Comparison of ENCODE assay signal across 40 cellular contexts in genomic region chr21:35361984-35362383, GRCh38.
"Had no signal": no experiment of that assay in that cellular context is flagged by ENCODE, and none has a peak within 500 bp of the region (broad histone marks: within the 10 kb centered on the region; RNA-seq: fewer than 3 reads in every experiment).

No MANE protein-coding gene starts in this region.

- H3K27me3 ChIP-seq: adrenal gland, ascending aorta, body of pancreas, brain microvascular endothelial cell, breast epithelium had no signal

- H3K27ac Mint-ChIP-seq: activated naive CD4-positive, alpha-beta T cell treated with anti-CD3 and anti-CD28 coated beads for 36 hours; activated naive CD4-positive, alpha-beta T cell treated with anti-CD3 and anti-CD28 coated beads, Interleukin-2, amount 10 ng/mL, durations not matched to agents 7 days and 5 days; activated naive CD4-positive, alpha-beta T cell treated with anti-CD3 and anti-CD28 coated beads, Interleukin-2, amount 50 U/mL, for 24 hours; activated naive CD4-positive, alpha-beta T cell treated with anti-CD3 and anti-CD28 coated beads, Interleukin-2, amount 50 U/mL, for 72 hours; activated naive CD8-positive, alpha-beta T cell; activated naive CD8-positive, alpha-beta T cell treated with anti-CD3 and anti-CD28 coated beads for 36 hours; activated naive CD8-positive, alpha-beta T cell treated with anti-CD3 and anti-CD28 coated beads, Interleukin-2, amount 10 ng/mL, durations not matched to agents 7 days and 5 days; activated naive CD8-positive, alpha-beta T cell treated with anti-CD3 and anti-CD28 coated beads, Interleukin-2, amount 50 U/mL, for 24 hours; activated T-cell treated with anti-CD3 and anti-CD28 coated beads, Interleukin-2, amount 50 U/mL, for 24 hours; activated T-cell treated with anti-CD3 and anti-CD28 coated beads, Interleukin-2, amount 50 U/mL, for 72 hours; activated T-helper 1 cell treated with anti-CD3 and anti-CD28 coated beads, Interleukin-12 subunit alpha, Interleukin-12 subunit beta, Interleukin-2, Interleukin-4 antibody, amounts not matched to agents 30 ng/mL and 10 ng/mL and 1 ng/mL, durations not matched to agents 14 hours and 24 hours and 36 hours; activated T-helper 17 cell treated with anti-CD3 and anti-CD28 coated beads, Interleukin-2, amount 50 U/mL, for 72 hours; activated T-helper 2 cell treated with anti-CD3 and anti-CD28 coated beads, Interferon-gamma antibody, Interleukin-2, Interleukin-4, amounts not matched to agents 10 μg/mL and 5 μg/mL and 100 μg/mL, durations not matched to agents 14 hours and 24 hours and 36 hours; brain had no signal

- H3K36me3 Mint-ChIP-seq: activated naive CD4-positive, alpha-beta T cell treated with anti-CD3 and anti-CD28 coated beads, Interleukin-2, amount 10 ng/mL, durations not matched to agents 7 days and 5 days; activated naive CD4-positive, alpha-beta T cell treated with anti-CD3 and anti-CD28 coated beads, Interleukin-2, amount 50 U/mL, for 24 hours; activated naive CD8-positive, alpha-beta T cell; activated naive CD8-positive, alpha-beta T cell treated with anti-CD3 and anti-CD28 coated beads for 36 hours; activated naive CD8-positive, alpha-beta T cell treated with anti-CD3 and anti-CD28 coated beads, Interleukin-2, amount 10 ng/mL, durations not matched to agents 7 days and 5 days; brain had no signal

- H3K4me1 ChIP-seq: adrenal gland, ascending aorta, body of pancreas, breast epithelium had no signal

- FAIRE-seq: astrocyte, bronchial epithelial cell had no signal

- H3K27me3 Mint-ChIP-seq: activated naive CD4-positive, alpha-beta T cell treated with anti-CD3 and anti-CD28 coated beads, Interleukin-2, amount 10 ng/mL, durations not matched to agents 7 days and 5 days; activated naive CD4-positive, alpha-beta T cell treated with anti-CD3 and anti-CD28 coated beads, Interleukin-2, amount 50 U/mL, for 24 hours; activated naive CD8-positive, alpha-beta T cell; activated naive CD8-positive, alpha-beta T cell treated with anti-CD3 and anti-CD28 coated beads for 36 hours; activated naive CD8-positive, alpha-beta T cell treated with anti-CD3 and anti-CD28 coated beads, Interleukin-2, amount 10 ng/mL, durations not matched to agents 7 days and 5 days; activated naive CD8-positive, alpha-beta T cell treated with anti-CD3 and anti-CD28 coated beads, Interleukin-2, amount 50 U/mL, for 24 hours; activated T-cell treated with anti-CD3 and anti-CD28 coated beads, Interleukin-2, amount 50 U/mL, for 24 hours; activated T-helper 17 cell treated with anti-CD3 and anti-CD28 coated beads, Interleukin-2, amount 50 U/mL, for 72 hours; brain had no signal

- H3K9me3 Mint-ChIP-seq: activated naive CD4-positive, alpha-beta T cell treated with anti-CD3 and anti-CD28 coated beads, Interleukin-2, amount 50 U/mL, for 24 hours; activated T-cell treated with anti-CD3 and anti-CD28 coated beads, Interleukin-2, amount 50 U/mL, for 4 hours; activated T-helper 17 cell treated with anti-CD3 and anti-CD28 coated beads, Interleukin-2, amount 50 U/mL, for 72 hours; central memory CD8-positive, alpha-beta T cell had no signal

- H3K4me3 ChIP-seq: adrenal gland, ascending aorta, body of pancreas, breast epithelium, cardiac muscle cell had no signal

- H3K9me3 ChIP-seq: adrenal gland, ascending aorta, body of pancreas, breast epithelium had no signal

- H3K36me3 ChIP-seq: adrenal gland, ascending aorta, brain microvascular endothelial cell, breast epithelium, cardiac muscle cell had no signal

- H3K4me3 Mint-ChIP-seq: activated naive CD4-positive, alpha-beta T cell treated with anti-CD3 and anti-CD28 coated beads for 36 hours; activated naive CD4-positive, alpha-beta T cell treated with anti-CD3 and anti-CD28 coated beads, Interleukin-2, amount 10 ng/mL, durations not matched to agents 7 days and 5 days; activated naive CD4-positive, alpha-beta T cell treated with anti-CD3 and anti-CD28 coated beads, Interleukin-2, amount 50 U/mL, for 24 hours; activated naive CD8-positive, alpha-beta T cell; activated naive CD8-positive, alpha-beta T cell treated with anti-CD3 and anti-CD28 coated beads for 36 hours; activated naive CD8-positive, alpha-beta T cell treated with anti-CD3 and anti-CD28 coated beads, Interleukin-2, amount 10 ng/mL, durations not matched to agents 7 days and 5 days; activated naive CD8-positive, alpha-beta T cell treated with anti-CD3 and anti-CD28 coated beads, Interleukin-2, amount 50 U/mL, for 24 hours; activated T-cell treated with anti-CD3 and anti-CD28 coated beads, Interleukin-2, amount 50 U/mL, for 24 hours; activated T-cell treated with anti-CD3 and anti-CD28 coated beads, Interleukin-2, amount 50 U/mL, for 4 hours; activated T-cell treated with anti-CD3 and anti-CD28 coated beads, Interleukin-2, amount 50 U/mL, for 72 hours; activated T-helper 1 cell treated with anti-CD3 and anti-CD28 coated beads, Interleukin-12 subunit alpha, Interleukin-12 subunit beta, Interleukin-2, Interleukin-4 antibody, amounts not matched to agents 30 ng/mL and 10 ng/mL and 1 ng/mL, durations not matched to agents 14 hours and 24 hours and 36 hours; activated T-helper 17 cell treated with anti-CD3 and anti-CD28 coated beads, Interleukin-2, amount 50 U/mL, for 72 hours; brain; central memory CD8-positive, alpha-beta T cell had no signal

- DNase-seq: activated effector memory CD4-positive, alpha-beta T cell treated with anti-CD3 and anti-CD28 coated beads, Interleukin-2, amount 50 U/mL, for 16 hours; activated effector memory CD4-positive, alpha-beta T cell treated with Interleukin-2 at 50 U/mL for 16 hours; activated gamma-delta T cell; activated gamma-delta T cell treated with Interleukin-2 at 50 U/mL for 16 hours; activated naive CD4-positive, alpha-beta T cell; activated naive CD4-positive, alpha-beta T cell treated with anti-CD3 and anti-CD28 coated beads for 36 hours; activated naive CD4-positive, alpha-beta T cell treated with anti-CD3 and anti-CD28 coated beads, Interleukin-2, amount 10 ng/mL, durations not matched to agents 7 days and 5 days; activated naive CD4-positive, alpha-beta T cell treated with anti-CD3 and anti-CD28 coated beads, Interleukin-2, amount 50 U/mL, for 16 hours; activated naive CD4-positive, alpha-beta T cell treated with Interleukin-2 at 50 U/mL for 16 hours; activated naive CD8-positive, alpha-beta T cell treated with anti-CD3 and anti-CD28 coated beads for 36 hours; activated naive CD8-positive, alpha-beta T cell treated with anti-CD3 and anti-CD28 coated beads, Interleukin-2, amount 10 ng/mL, durations not matched to agents 7 days and 5 days; activated naive CD8-positive, alpha-beta T cell treated with anti-CD3 and anti-CD28 coated beads, Interleukin-2, amount 50 U/mL, for 24 hours; activated T-cell treated with anti-CD3 and anti-CD28 coated beads, Interleukin-2, amount 50 U/mL, for 1 hour; activated T-cell treated with anti-CD3 and anti-CD28 coated beads, Interleukin-2, amount 50 U/mL, for 24 hours; activated T-cell treated with anti-CD3 and anti-CD28 coated beads, Interleukin-2, amount 50 U/mL, for 4 hours; activated T-cell treated with anti-CD3 and anti-CD28 coated beads, Interleukin-2, amount 50 U/mL, for 48 hours; activated T-cell treated with anti-CD3 and anti-CD28 coated beads, Interleukin-2, amount 50 U/mL, for 72 hours; adrenal gland; amniotic stem cell; amygdala; anterior cingulate cortex; aorta; body of pancreas; brain microvascular endothelial cell; caudate nucleus; central memory CD4-positive, alpha-beta T cell; cerebellar nuclear complex had no signal

- H3K4me1 Mint-ChIP-seq: activated naive CD8-positive, alpha-beta T cell treated with anti-CD3 and anti-CD28 coated beads, Interleukin-2, amount 10 ng/mL, durations not matched to agents 7 days and 5 days; central memory CD8-positive, alpha-beta T cell had no signal

- H3K27ac ChIP-seq: adrenal gland, ascending aorta, body of pancreas, brain microvascular endothelial cell, breast epithelium, cardiac muscle cell had no signal

- ATAC-seq: activated naive CD4-positive, alpha-beta T cell treated with anti-CD3 and anti-CD28 coated beads, Interleukin-2, amount 50 U/mL, for 72 hours; activated naive CD8-positive, alpha-beta T cell treated with anti-CD3 and anti-CD28 coated beads, Interleukin-2, amount 50 U/mL, for 24 hours; activated T-cell treated with anti-CD3 and anti-CD28 coated beads, Interleukin-2, amount 50 U/mL, for 4 hours; activated T-cell treated with anti-CD3 and anti-CD28 coated beads, Interleukin-2, amount 50 U/mL, for 72 hours; activated T-helper 17 cell treated with anti-CD3 and anti-CD28 coated beads, Interleukin-2, amount 50 U/mL, for 72 hours; body of pancreas had no signal
